3 cellular contexts compared by ENCODE assay signal in genomic region chr10:67668448-67668847, GRCh38.
TF ChIP-seq lines count a peak whose summit lies in the region.

No MANE protein-coding gene starts in this region.

TF ChIP-seq in A549, 52 proteins besides CTCF, POLR2A, EP300 and RAD21:
- TF ChIP-seq TFCP2L1 (CRISPR knock-in tag; IDR thresholded peaks at IDR 0.05) (no peak), RARB (CRISPR knock-in tag; IDR thresholded peaks at IDR 0.05) (no peak), CHD4 (IDR thresholded peaks at IDR 0.05; ENCODE audit: borderline replicate concordance) (no peak), ESRRA (IDR thresholded peaks at IDR 0.05; ENCODE audit: borderline replicate concordance, low read length) (no peak), HOXB5 (CRISPR knock-in tag; IDR thresholded peaks at IDR 0.05) (no peak), TP53 (CRISPR knock-in tag; IDR thresholded peaks at IDR 0.05) (no peak), PBX3 (IDR thresholded peaks at IDR 0.05) (no peak), HEYL (CRISPR knock-in tag; IDR thresholded peaks at IDR 0.05) (no peak)
- TF ChIP-seq, protein P1, sequence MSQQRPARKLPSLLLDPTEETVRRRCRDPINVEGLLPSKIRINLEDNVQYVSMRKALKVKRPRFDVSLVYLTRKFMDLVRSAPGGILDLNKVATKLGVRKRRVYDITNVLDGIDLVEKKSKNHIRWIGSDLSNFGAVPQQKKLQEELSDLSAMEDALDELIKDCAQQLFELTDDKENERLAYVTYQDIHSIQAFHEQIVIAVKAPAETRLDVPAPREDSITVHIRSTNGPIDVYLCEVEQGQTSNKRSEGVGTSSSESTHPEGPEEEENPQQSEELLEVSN (IDR thresholded peaks at IDR 0.05; ENCODE audit: borderline replicate concordance, low read depth): no peak

TF ChIP-seq in K562, 482 proteins besides CTCF, POLR2A, EP300 and RAD21:
- no peak for TF ChIP-seq ELF1 (tag; IDR thresholded peaks at IDR 0.05)
- TF ChIP-seq IRF9 (tag; IDR thresholded peaks at IDR 0.05): no peak
- TF ChIP-seq VEZF1 (CRISPR knock-in tag; IDR thresholded peaks at IDR 0.05): no peak
- no peak for TF ChIP-seq MCM7 (IDR thresholded peaks at IDR 0.05)
- TF ChIP-seq MLLT1 (IDR thresholded peaks at IDR 0.05): no peak
TF ChIP-seq in K562: peak in this region for 0.

TF ChIP-seq in GM23338, 12 proteins besides CTCF, POLR2A, EP300 and RAD21:
- TF ChIP-seq STAT1 (IDR thresholded peaks at IDR 0.05; ENCODE audit: unreplicated experiment) (no peak), ZNF114 (CRISPR knock-in tag; IDR thresholded peaks at IDR 0.05) (no peak)
